28 cellular contexts compared by ENCODE assay signal in the genomic region with DNA sequence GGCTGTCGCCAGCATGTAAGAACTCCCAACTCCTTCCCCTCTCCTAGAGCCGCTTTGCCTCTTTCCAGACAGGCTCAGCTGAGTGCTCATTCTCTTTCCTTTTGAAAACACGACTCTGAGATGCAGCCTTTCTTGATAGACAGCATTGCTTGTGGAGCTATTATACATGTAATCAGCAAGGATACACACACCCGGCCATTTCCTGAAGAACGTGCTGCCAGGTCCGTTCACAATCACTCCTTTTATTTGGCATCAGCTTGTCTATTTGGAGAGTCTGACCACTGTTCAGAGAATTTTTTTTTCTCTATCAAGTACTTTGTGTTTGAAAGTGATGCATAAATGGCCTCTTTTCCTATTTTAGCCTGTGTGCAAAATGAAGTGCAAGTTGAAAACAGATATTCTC.
A peak's percentile ranks its signal among the peaks of the same experiment; 100 is the strongest.
DNase-seq lines count a peak whose midpoint lies in the region; ATAC-seq, FAIRE-seq and TF ChIP-seq lines count a peak whose summit lies in the region.
"Had no signal": no experiment of that assay in that cellular context is flagged by ENCODE, and none has a peak within 500 bp of the region (broad histone marks: within the 10 kb centered on the region; RNA-seq: fewer than 3 reads in every experiment).

No MANE protein-coding gene starts in this region.

- H3K27me3 Mint-ChIP-seq in neural crest cell (ENCODE audit: low read depth), result no peaks in the 10 kb centered on the region
- H3K27me3 Mint-ChIP-seq in HFFc6 (ENCODE audit: insufficient read depth), result peaks cover 4% of the 10 kb centered on the region; the same call in 1 of the 2 replicates
- H3K27me3 Mint-ChIP-seq in activated T-cell treated with anti-CD3 and anti-CD28 coated beads, Interleukin-2, amount 50 U/mL, for 72 hours (ENCODE audit: low read depth), result no peaks in the 10 kb centered on the region
- peaks cover 3% of the 10 kb centered on the region for H3K27me3 Mint-ChIP-seq in activated T-helper 17 cell treated with anti-CD3 and anti-CD28 coated beads, Interleukin-2, amount 50 U/mL, for 72 hours
- H3K27me3 Mint-ChIP-seq: B cell, memory B cell had no signal

- H3K9me3 Mint-ChIP-seq in neural crest cell (peaks cover 8% of the 10 kb centered on the region), HFFc6 (peaks cover 2% of the 10 kb centered on the region; the same call in 1 of the 2 replicates)
- peaks cover 7 to 8% of the 10 kb centered on the region in 2 donors for H3K9me3 Mint-ChIP-seq in activated T-cell treated with anti-CD3 and anti-CD28 coated beads, Interleukin-2, amount 50 U/mL, for 72 hours
- H3K9me3 Mint-ChIP-seq in activated T-helper 17 cell treated with anti-CD3 and anti-CD28 coated beads, Interleukin-2, amount 50 U/mL, for 72 hours, result peaks cover 8% of the 10 kb centered on the region

- H3K4me1 Mint-ChIP-seq in neural crest cell (peaks cover 19% of the 10 kb centered on the region), HFFc6 (ENCODE audit: low read depth) (peaks cover 6% of the 10 kb centered on the region; the same call in 1 of the 2 replicates)
- no peaks in the 10 kb centered on the region for H3K4me1 Mint-ChIP-seq in activated T-cell treated with anti-CD3 and anti-CD28 coated beads, Interleukin-2, amount 50 U/mL, for 72 hours (ENCODE audit: low read depth)
- H3K4me1 Mint-ChIP-seq in activated T-helper 17 cell treated with anti-CD3 and anti-CD28 coated beads, Interleukin-2, amount 50 U/mL, for 72 hours, result no peaks in the 10 kb centered on the region
- H3K4me1 Mint-ChIP-seq: B cell; memory B cell; naive thymus-derived CD4-positive, alpha-beta T cell had no signal

- ATAC-seq in activated T-cell treated with anti-CD3 and anti-CD28 coated beads, Interleukin-2, amount 50 U/mL, for 72 hours (replicated peaks in 1 of 2), result no peak
- no peak for ATAC-seq in activated T-helper 17 cell treated with anti-CD3 and anti-CD28 coated beads, Interleukin-2, amount 50 U/mL, for 72 hours (replicated peaks)
- ATAC-seq: body of pancreas; GM12878; naive thymus-derived CD4-positive, alpha-beta T cell; Panc1; sciatic nerve had no signal

- TF ChIP-seq CTCF in bronchial epithelial cell (IDR thresholded peaks at IDR 0.05; ENCODE audit: insufficient read depth, low read length, severe bottlenecking) (no peak), cardiac muscle cell (IDR thresholded peaks at IDR 0.05; ENCODE audit: low read depth, low read length) (no peak), neural crest cell (conservative IDR thresholded peaks at IDR 0.05) (no peak), HFFc6 (IDR thresholded peaks at IDR 0.05) (no peak)

- H3K27me3 ChIP-seq in bronchial epithelial cell (ENCODE audit: control insufficient read depth, insufficient read depth, low read length) (no peaks in the 10 kb centered on the region), cardiac muscle cell (no peaks in the 10 kb centered on the region)
- H3K27me3 ChIP-seq: body of pancreas, colonic mucosa, stomach, tibial nerve had no signal

- H3K36me3 Mint-ChIP-seq in neural crest cell (ENCODE audit: low read depth) (peaks cover 8% of the 10 kb centered on the region), HFFc6 (ENCODE audit: low read depth) (peaks cover 3% of the 10 kb centered on the region; the same call in 1 of the 2 replicates)
- H3K36me3 Mint-ChIP-seq in activated T-cell treated with anti-CD3 and anti-CD28 coated beads, Interleukin-2, amount 50 U/mL, for 72 hours (ENCODE audit: insufficient read depth in 2 of 2), result no peaks in the 10 kb centered on the region
- H3K36me3 Mint-ChIP-seq in activated T-helper 17 cell treated with anti-CD3 and anti-CD28 coated beads, Interleukin-2, amount 50 U/mL, for 72 hours (ENCODE audit: low read depth), result no peaks in the 10 kb centered on the region
- H3K36me3 Mint-ChIP-seq: memory B cell; naive thymus-derived CD4-positive, alpha-beta T cell had no signal

- H3K9me3 ChIP-seq in cardiac muscle cell (ENCODE audit: low read depth), result no peaks in the 10 kb centered on the region
- H3K9me3 ChIP-seq: body of pancreas, colonic mucosa, HAP-1, stomach, tibial nerve had no signal

- H3K4me3 ChIP-seq in bronchial epithelial cell (ENCODE audit: low read depth, low read length), result no peak overlapping the region
- no peak overlapping the region for H3K4me3 ChIP-seq in cardiac muscle cell
- H3K4me3 ChIP-seq: body of pancreas, colonic mucosa, GM12878, HAP-1, stomach, tibial nerve had no signal

- peak overlapping the region; percentile 91 for H3K27ac Mint-ChIP-seq in neural crest cell (ENCODE audit: unreplicated experiment)
- H3K27ac Mint-ChIP-seq in HFFc6, result no peak overlapping the region
- no peak overlapping the region for H3K27ac Mint-ChIP-seq in activated T-cell treated with anti-CD3 and anti-CD28 coated beads, Interleukin-2, amount 50 U/mL, for 72 hours
- H3K27ac Mint-ChIP-seq in activated T-helper 17 cell treated with anti-CD3 and anti-CD28 coated beads, Interleukin-2, amount 50 U/mL, for 72 hours, result no peak overlapping the region
- H3K27ac Mint-ChIP-seq: B cell; memory B cell; naive thymus-derived CD4-positive, alpha-beta T cell had no signal

- no peaks in the 10 kb centered on the region for H3K36me3 ChIP-seq in bronchial epithelial cell (ENCODE audit: control insufficient read depth, insufficient read depth, low read length)
- H3K36me3 ChIP-seq in cardiac muscle cell, result no peaks in the 10 kb centered on the region
- H3K36me3 ChIP-seq: colonic mucosa, HAP-1, stomach, tibial nerve, WERI-Rb-1 had no signal

- DNase-seq in NCI-H510A treated with DMSO at 0.1 percent for 48 hours (lab: John Stamatoyannopoulos, UW), result peak; percentile 48
- DNase-seq in NCI-H510A (lab: John Stamatoyannopoulos, UW), result no peak
- peak; percentile 40 for DNase-seq in bronchial epithelial cell (ENCODE audit: low read depth)
- peak in 1 of 2 donors; percentile 46 for DNase-seq in cardiac muscle cell (ENCODE audit: low read depth in 1 of 2, low spot score in 1 of 2)
- DNase-seq in neural crest cell (ENCODE audit: low read depth, low spot score), result no peak
- no peak for DNase-seq in HFFc6
- no peak for DNase-seq in activated T-cell treated with anti-CD3 and anti-CD28 coated beads, Interleukin-2, amount 50 U/mL, for 72 hours
- DNase-seq: activated CD8-positive, alpha-beta memory T cell treated with anti-CD3 and anti-CD28 coated beads, Interleukin-2, amount 50 U/mL, for 4 hours; activated effector memory CD4-positive, alpha-beta T cell treated with Interleukin-2 at 50 U/mL for 16 hours; body of pancreas; colonic mucosa; DMS79 treated with DMSO at 0.1 percent for 48 hours; islet precursor cell; naive thymus-derived CD4-positive, alpha-beta T cell; NCI-H187 treated with DMSO at 0.1 percent for 48 hours; NCI-H226; stomach; T-helper 2 cell; WERI-Rb-1 had no signal

- H3K27ac ChIP-seq in cardiac muscle cell, result peak overlapping the region; percentile 46
- H3K27ac ChIP-seq: body of pancreas, colonic mucosa, KMS-11, stomach, tibial nerve, WERI-Rb-1 had no signal

- H3K4me1 ChIP-seq in cardiac muscle cell (ENCODE audit: low read depth), result peaks cover 8% of the 10 kb centered on the region
- H3K4me1 ChIP-seq: body of pancreas, colonic mucosa, HAP-1 had no signal

- H3K4me3 Mint-ChIP-seq in neural crest cell, result peak overlapping the region; percentile 65
- no peak overlapping the region for H3K4me3 Mint-ChIP-seq in HFFc6
- no peak overlapping the region for H3K4me3 Mint-ChIP-seq in activated T-cell treated with anti-CD3 and anti-CD28 coated beads, Interleukin-2, amount 50 U/mL, for 72 hours
- H3K4me3 Mint-ChIP-seq in activated T-helper 17 cell treated with anti-CD3 and anti-CD28 coated beads, Interleukin-2, amount 50 U/mL, for 72 hours, result no peak overlapping the region
- H3K4me3 Mint-ChIP-seq: B cell; memory B cell; naive thymus-derived CD4-positive, alpha-beta T cell had no signal

- no peak for FAIRE-seq in bronchial epithelial cell (lab: Jason Lieb, UNC)
- FAIRE-seq: GM12878 had no signal

Comparison
In these comparisons a context has a peak if more than half of its experiments do, and no peak if none do; other contexts are left out.
1. DNase-seq: peak in NCI-H510A treated with DMSO at 0.1 percent for 48 hours (single experiment) and bronchial epithelial cell (single experiment); none in NCI-H510A (single experiment), neural crest cell (single experiment), HFFc6 (single experiment) and activated T-cell treated with anti-CD3 and anti-CD28 coated beads, Interleukin-2, amount 50 U/mL, for 72 hours (0 of 2).